ENCODE assay signal across 20 cellular contexts in genomic region chr2:191838526-191838925, GRCh38. TPM values are rescaled to one million over a fixed set of nuclear protein-coding genes. Genes with fewer than 3 reads are reported as not detected.
"Had no signal": no experiment of that assay in that cellular context is flagged by ENCODE, and none has a peak within 500 bp of the region (broad histone marks: within the 10 kb centered on the region; RNA-seq: fewer than 3 reads in every experiment).

No MANE protein-coding gene starts in this region.

- H3K4me3 Mint-ChIP-seq: central memory CD8-positive, alpha-beta T cell; effector memory CD8-positive, alpha-beta T cell; memory B cell; natural killer cell treated with Interleukin-12 subunit alpha and Interleukin-12 subunit beta and Interleukin-15 and Interleukin-18, amount 100 ng/mL, for 72 hours had no signal

- DNase-seq: cortex of kidney; effector memory CD8-positive, alpha-beta T cell; esophagus squamous epithelium; foreskin fibroblast; hippocampal formation; lower lobe of right lung; midbrain; occipital lobe; pancreas; right lobe of liver; stimulated activated CD4-positive, alpha-beta T cell treated with anti-CD3 and anti-CD28 coated beads, Interleukin-12 subunit alpha, Interleukin-12 subunit beta, amount 100 ng/mL, for 4 hours; stimulated activated naive CD4-positive, alpha-beta T cell; stomach; trophoblast cell had no signal

- H3K27ac Mint-ChIP-seq: effector memory CD8-positive, alpha-beta T cell; memory B cell; natural killer cell treated with Interleukin-12 subunit alpha and Interleukin-12 subunit beta and Interleukin-15 and Interleukin-18, amount 100 ng/mL, for 72 hours; progenitor cell of endocrine pancreas had no signal

- H3K27me3 Mint-ChIP-seq: progenitor cell of endocrine pancreas had no signal

- ATAC-seq: effector memory CD8-positive, alpha-beta T cell; gastroesophageal sphincter; left lobe of liver; pancreas; right lobe of liver had no signal

- H3K36me3 Mint-ChIP-seq: memory B cell; natural killer cell treated with Interleukin-12 subunit alpha and Interleukin-12 subunit beta and Interleukin-15 and Interleukin-18, amount 100 ng/mL, for 72 hours had no signal

- H3K4me1 Mint-ChIP-seq: central memory CD8-positive, alpha-beta T cell; memory B cell had no signal

- H3K27me3 ChIP-seq: esophagus squamous epithelium, gastroesophageal sphincter, pancreas, right lobe of liver, stomach had no signal

- H3K9me3 Mint-ChIP-seq: central memory CD8-positive, alpha-beta T cell; effector memory CD8-positive, alpha-beta T cell; memory B cell; natural killer cell treated with Interleukin-12 subunit alpha and Interleukin-12 subunit beta and Interleukin-15 and Interleukin-18, amount 100 ng/mL, for 72 hours had no signal

- H3K4me3 ChIP-seq: esophagus squamous epithelium, gastroesophageal sphincter, pancreas, right lobe of liver, stomach had no signal

- H3K9me3 ChIP-seq: esophagus squamous epithelium, gastroesophageal sphincter, lower lobe of right lung, pancreas, right lobe of liver, stomach had no signal

- H3K27ac ChIP-seq: pancreas, right lobe of liver, stomach had no signal

- H3K36me3 ChIP-seq: pancreas, right lobe of liver had no signal

- H3K4me1 ChIP-seq: pancreas had no signal

RNA-seq across cellular contexts. Expression of gene CAVIN2, which starts 8.4 kb away (rescaled TPM):
- total RNA-seq: natural killer cell treated with Interleukin-12 subunit alpha and Interleukin-12 subunit beta and Interleukin-15 and Interleukin-18, amount 100 ng/mL, for 72 hours had no signal
